In the genomic region with DNA sequence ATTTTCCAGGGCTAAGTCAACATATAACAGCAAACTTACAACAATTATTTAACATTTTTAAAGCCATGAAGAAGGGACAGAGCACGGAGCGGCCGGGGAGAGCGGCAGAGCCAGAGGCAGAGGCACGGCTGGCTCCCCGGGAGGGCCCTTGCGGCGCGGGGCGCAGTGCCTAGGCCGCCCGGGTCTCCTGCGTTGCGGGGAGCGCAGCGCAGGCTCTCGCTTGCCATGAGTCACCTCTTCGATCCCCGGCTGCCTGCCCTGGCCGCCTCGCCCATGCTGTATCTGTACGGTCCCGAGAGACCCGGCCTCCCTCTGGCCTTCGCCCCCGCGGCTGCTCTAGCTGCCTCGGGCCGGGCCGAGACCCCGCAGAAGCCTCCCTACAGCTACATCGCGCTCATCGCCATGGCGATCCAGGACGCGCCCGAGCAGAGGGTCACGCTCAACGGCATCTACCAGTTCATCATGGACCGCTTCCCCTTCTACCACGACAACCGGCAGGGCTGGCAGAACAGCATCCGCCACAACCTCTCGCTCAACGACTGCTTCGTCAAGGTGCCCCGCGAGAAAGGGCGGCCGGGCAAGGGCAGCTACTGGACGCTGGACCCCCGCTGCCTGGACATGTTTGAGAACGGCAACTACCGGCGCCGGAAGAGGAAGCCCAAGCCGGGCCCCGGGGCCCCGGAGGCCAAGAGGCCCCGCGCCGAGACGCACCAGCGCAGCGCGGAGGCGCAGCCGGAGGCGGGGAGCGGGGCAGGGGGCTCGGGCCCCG, we compare ENCODE assay signal across 10 cellular contexts. TPM values are rescaled to one million over a fixed set of nuclear protein-coding genes. Genes with fewer than 3 reads are reported as not detected.
DNase-seq lines count a peak whose midpoint lies in the region; ATAC-seq and TF ChIP-seq lines count a peak whose summit lies in the region.
"Had no signal": no experiment of that assay in that cellular context is flagged by ENCODE, and none has a peak within 500 bp of the region (broad histone marks: within the 10 kb centered on the region; RNA-seq: fewer than 3 reads in every experiment).

FOXL1 (plus strand) TSS at position 51 of the 769 bp plus-strand sequence; CDS start at position 226, 175 bp downstream.

- no peak within 1 kb of the TSS for H3K27ac ChIP-seq in CD4-positive, alpha-beta T cell (ENCODE audit: low read depth, low read length)

- peaks cover 69% of the 10 kb centered on the region for H3K27me3 ChIP-seq in CD4-positive, alpha-beta T cell (ENCODE audit: control insufficient read depth, insufficient read depth, low read length)

- H3K9me3 ChIP-seq in CD4-positive, alpha-beta T cell (ENCODE audit: control insufficient read depth, low read length), result no peaks in the 10 kb centered on the region

- no peaks in the 10 kb centered on the region for H3K9me3 Mint-ChIP-seq in activated T-helper 2 cell treated with anti-CD3 and anti-CD28 coated beads, Interferon-gamma antibody, Interleukin-2, Interleukin-4, amounts not matched to agents 10 μg/mL and 5 μg/mL and 100 μg/mL, durations not matched to agents 14 hours and 24 hours and 36 hours
- no peaks in the 10 kb centered on the region for H3K9me3 Mint-ChIP-seq in progenitor cell of endocrine pancreas (ENCODE audit: low read depth)
- H3K9me3 Mint-ChIP-seq in stimulated activated naive CD8-positive, alpha-beta T cell treated with anti-CD3 and anti-CD28 coated beads, Interleukin-15, amount 100 ng/mL, for 72 hours, result no peaks in the 10 kb centered on the region
- no peaks in the 10 kb centered on the region for H3K9me3 Mint-ChIP-seq in CD4-positive, alpha-beta T cell
- H3K9me3 Mint-ChIP-seq: IgD-negative memory B cell had no signal

- CTCF ChIA-PET in CD4-positive, alpha-beta T cell (lab: Charles Lee), result no interaction called here

- no peak within 1 kb of the TSS for H3K27ac Mint-ChIP-seq in activated T-helper 2 cell treated with anti-CD3 and anti-CD28 coated beads, Interferon-gamma antibody, Interleukin-2, Interleukin-4, amounts not matched to agents 10 μg/mL and 5 μg/mL and 100 μg/mL, durations not matched to agents 14 hours and 24 hours and 36 hours
- H3K27ac Mint-ChIP-seq in progenitor cell of endocrine pancreas, result peak within 1 kb of the TSS; percentile 54
- no peak within 1 kb of the TSS for H3K27ac Mint-ChIP-seq in stimulated activated naive CD8-positive, alpha-beta T cell treated with anti-CD3 and anti-CD28 coated beads, Interleukin-15, amount 100 ng/mL, for 72 hours
- H3K27ac Mint-ChIP-seq in CD4-positive, alpha-beta T cell, result no peak within 1 kb of the TSS

- peak in 1 of 2 donors; percentile 42 for ATAC-seq in left cardiac atrium
- no peak for ATAC-seq in stimulated activated naive CD8-positive, alpha-beta T cell treated with anti-CD3 and anti-CD28 coated beads, Interleukin-15, amount 100 ng/mL, for 72 hours
- ATAC-seq in GM21529 (IDR thresholded peaks at IDR 0.05; ENCODE audit: unreplicated experiment), result no peak
- no peak for ATAC-seq in CD4-positive, alpha-beta T cell (ENCODE audit: poor library complexity)

- H3K4me1 Mint-ChIP-seq in activated T-helper 2 cell treated with anti-CD3 and anti-CD28 coated beads, Interferon-gamma antibody, Interleukin-2, Interleukin-4, amounts not matched to agents 10 μg/mL and 5 μg/mL and 100 μg/mL, durations not matched to agents 14 hours and 24 hours and 36 hours (ENCODE audit: low read depth), result peaks cover 10% of the 10 kb centered on the region
- peaks cover 15% of the 10 kb centered on the region for H3K4me1 Mint-ChIP-seq in progenitor cell of endocrine pancreas (ENCODE audit: low read depth)
- peaks cover 23% of the 10 kb centered on the region for H3K4me1 Mint-ChIP-seq in stimulated activated naive CD8-positive, alpha-beta T cell treated with anti-CD3 and anti-CD28 coated beads, Interleukin-15, amount 100 ng/mL, for 72 hours
- peaks cover 8% of the 10 kb centered on the region for H3K4me1 Mint-ChIP-seq in CD4-positive, alpha-beta T cell (ENCODE audit: low read depth)

- H3K27me3 Mint-ChIP-seq in activated T-helper 2 cell treated with anti-CD3 and anti-CD28 coated beads, Interferon-gamma antibody, Interleukin-2, Interleukin-4, amounts not matched to agents 10 μg/mL and 5 μg/mL and 100 μg/mL, durations not matched to agents 14 hours and 24 hours and 36 hours (ENCODE audit: low read depth), result peaks cover 71% of the 10 kb centered on the region
- peaks cover 92% of the 10 kb centered on the region for H3K27me3 Mint-ChIP-seq in progenitor cell of endocrine pancreas
- peaks cover 85% of the 10 kb centered on the region for H3K27me3 Mint-ChIP-seq in stimulated activated naive CD8-positive, alpha-beta T cell treated with anti-CD3 and anti-CD28 coated beads, Interleukin-15, amount 100 ng/mL, for 72 hours
- peaks cover 90% of the 10 kb centered on the region for H3K27me3 Mint-ChIP-seq in CD4-positive, alpha-beta T cell

- POLR2A ChIA-PET in CD4-positive, alpha-beta T cell (lab: Charles Lee), result no interaction called here

- intact Hi-C loops in activated T-helper 2 cell treated with anti-CD3 and anti-CD28 coated beads, Interferon-gamma antibody, Interleukin-2, Interleukin-4, amounts not matched to agents 10 μg/mL and 5 μg/mL and 100 μg/mL, durations not matched to agents 14 hours and 24 hours and 36 hours (cut with micrococcal nuclease), result loop anchor here (5.0 kb wide), 2 partner anchors 184 to 299 kb away; no protein-coding TSS in a partner anchor
- intact Hi-C loops in left cardiac atrium (cut with DNase I), result loop anchor here in 1 of 2 donors (10.0 kb wide), 1 partner anchor 176 kb away; no protein-coding TSS in a partner anchor
- intact Hi-C loops in CD4-positive, alpha-beta T cell (cut with DNase I, micrococcal nuclease), result no loop called here

- no peaks in the 10 kb centered on the region for H3K36me3 Mint-ChIP-seq in activated T-helper 2 cell treated with anti-CD3 and anti-CD28 coated beads, Interferon-gamma antibody, Interleukin-2, Interleukin-4, amounts not matched to agents 10 μg/mL and 5 μg/mL and 100 μg/mL, durations not matched to agents 14 hours and 24 hours and 36 hours (ENCODE audit: low read depth)
- H3K36me3 Mint-ChIP-seq in progenitor cell of endocrine pancreas (ENCODE audit: insufficient read depth), result no peaks in the 10 kb centered on the region
- H3K36me3 Mint-ChIP-seq in CD4-positive, alpha-beta T cell (ENCODE audit: low read depth), result no peaks in the 10 kb centered on the region
- H3K36me3 Mint-ChIP-seq: IgD-negative memory B cell had no signal

- peak; percentile 77 for DNase-seq in EL
- no peak for DNase-seq in activated T-helper 2 cell treated with anti-CD3 and anti-CD28 coated beads, Interferon-gamma antibody, Interleukin-2, Interleukin-4, amounts not matched to agents 10 μg/mL and 5 μg/mL and 100 μg/mL, durations not matched to agents 14 hours and 24 hours and 36 hours (ENCODE audit: low spot score)
- peak; percentile 67 for DNase-seq in left cardiac atrium
- no peak for DNase-seq in progenitor cell of endocrine pancreas (ENCODE audit: low spot score, unreplicated experiment)
- no peak for DNase-seq in stimulated activated naive CD8-positive, alpha-beta T cell treated with anti-CD3 and anti-CD28 coated beads, Interleukin-15, amount 100 ng/mL, for 72 hours
- DNase-seq in CD4-positive, alpha-beta T cell, result no peak
- DNase-seq in inferior parietal cortex (ENCODE audit: extremely low spot score), result no peak
- DNase-seq: GF-D8 had no signal

- peak within 1 kb of the TSS; percentile 33 for H3K4me3 Mint-ChIP-seq in activated T-helper 2 cell treated with anti-CD3 and anti-CD28 coated beads, Interferon-gamma antibody, Interleukin-2, Interleukin-4, amounts not matched to agents 10 μg/mL and 5 μg/mL and 100 μg/mL, durations not matched to agents 14 hours and 24 hours and 36 hours (ENCODE audit: low read depth)
- peak within 1 kb of the TSS; percentile 42 for H3K4me3 Mint-ChIP-seq in progenitor cell of endocrine pancreas (ENCODE audit: low read depth)
- no peak within 1 kb of the TSS for H3K4me3 Mint-ChIP-seq in stimulated activated naive CD8-positive, alpha-beta T cell treated with anti-CD3 and anti-CD28 coated beads, Interleukin-15, amount 100 ng/mL, for 72 hours
- H3K4me3 Mint-ChIP-seq in CD4-positive, alpha-beta T cell, result no peak within 1 kb of the TSS

- no peak for TF ChIP-seq CTCF in progenitor cell of endocrine pancreas (IDR thresholded peaks at IDR 0.05; ENCODE audit: unreplicated experiment)
- no peak for TF ChIP-seq CTCF in CD4-positive, alpha-beta T cell (IDR thresholded peaks at IDR 0.05)

RNA-seq across cellular contexts. Expression of gene FOXL1, which starts in this region (rescaled TPM):
- total RNA-seq in activated T-helper 2 cell treated with anti-CD3 and anti-CD28 coated beads, Interferon-gamma antibody, Interleukin-2, Interleukin-4, amounts not matched to agents 10 μg/mL and 5 μg/mL and 100 μg/mL, durations not matched to agents 14 hours and 24 hours and 36 hours, result 0.05 and 0.23 TPM in 2 replicates
- total RNA-seq in left cardiac atrium (1 to 10 TPM in 1 of 2 donors, under 1 TPM in 1; 0.80 to 1.4 TPM), progenitor cell of endocrine pancreas (not detected in 2 replicates)
- total RNA-seq in CD4-positive, alpha-beta T cell, result not detected

Comparison
In these comparisons a context has a peak if more than half of its experiments do, and no peak if none do; other contexts are left out.
1. DNase-seq: peak in EL (single experiment) and left cardiac atrium (single experiment); none in activated T-helper 2 cell treated with anti-CD3 and anti-CD28 coated beads, Interferon-gamma antibody, Interleukin-2, Interleukin-4, amounts not matched to agents 10 μg/mL and 5 μg/mL and 100 μg/mL, durations not matched to agents 14 hours and 24 hours and 36 hours (single experiment), progenitor cell of endocrine pancreas (single experiment), stimulated activated naive CD8-positive, alpha-beta T cell treated with anti-CD3 and anti-CD28 coated beads, Interleukin-15, amount 100 ng/mL, for 72 hours (0 of 2), CD4-positive, alpha-beta T cell (0 of 10) and inferior parietal cortex (single experiment).
2. H3K4me3 Mint-ChIP-seq: peak in activated T-helper 2 cell treated with anti-CD3 and anti-CD28 coated beads, Interferon-gamma antibody, Interleukin-2, Interleukin-4, amounts not matched to agents 10 μg/mL and 5 μg/mL and 100 μg/mL, durations not matched to agents 14 hours and 24 hours and 36 hours (single experiment) and progenitor cell of endocrine pancreas (single experiment); none in stimulated activated naive CD8-positive, alpha-beta T cell treated with anti-CD3 and anti-CD28 coated beads, Interleukin-15, amount 100 ng/mL, for 72 hours (0 of 2) and CD4-positive, alpha-beta T cell (single experiment).